25 cellular contexts compared by ENCODE assay signal in genomic region chr15:91496754-91497691, GRCh38.
A peak's percentile ranks its signal among the peaks of the same experiment; 100 is the strongest.
DNase-seq lines count a peak whose midpoint lies in the region; ATAC-seq, FAIRE-seq and TF ChIP-seq lines count a peak whose summit lies in the region.
"Had no signal": no experiment of that assay in that cellular context is flagged by ENCODE, and none has a peak within 500 bp of the region (broad histone marks: within the 10 kb centered on the region; RNA-seq: fewer than 3 reads in every experiment).

No MANE protein-coding gene starts in this region.

- in situ Hi-C loops in K562 (cut with MboI), result no loop called here

- no peak overlapping the region for H3K4me2 ChIP-seq in Karpas-422 (ENCODE audit: low read depth, low read length, poor library complexity, severe bottlenecking)
- H3K4me2 ChIP-seq in K562 (ENCODE audit: insufficient read depth, low read length), result no peak overlapping the region

- H3K79me2 ChIP-seq in Karpas-422 (ENCODE audit: low read length) (no peaks in the 10 kb centered on the region), K562 (ENCODE audit: control insufficient read depth, insufficient read depth, low read length) (no peaks in the 10 kb centered on the region)

- POLR2A ChIA-PET in K562 (lab: Yijun Ruan, JAX), result interaction anchor here (0.7 kb wide), 1 partner anchor 307 kb away, joined by 3 read pairs; no protein-coding TSS in a partner anchor

- TF ChIP-seq POLR2A in K562 (conservative IDR thresholded peaks at IDR 0.05) (no peak), lower leg skin (IDR thresholded peaks at IDR 0.05) (no peak)

- peak overlapping the region; percentile 54 for H3K27ac ChIP-seq in 22Rv1
- H3K27ac ChIP-seq in Karpas-422 (ENCODE audit: low read length), result no peak overlapping the region
- no peak overlapping the region for H3K27ac ChIP-seq in K562 (ENCODE audit: extremely low read depth, low read depth, low read length)
- H3K27ac ChIP-seq in lower lobe of right lung, result no peak overlapping the region
- H3K27ac ChIP-seq in ascending aorta, result no peak overlapping the region
- H3K27ac ChIP-seq: psoas muscle had no signal

- TF ChIP-seq CTCF in 22Rv1 (IDR thresholded peaks at IDR 0.05) (no peak), K562 (IDR thresholded peaks at IDR 0.05 in 2 of 3, conservative IDR thresholded peaks at IDR 0.05 in 1 of 3; ENCODE audit: insufficient read depth in 2 of 3, low read depth in 1 of 3, low read length in 3 of 3) (no peak), lower lobe of right lung (IDR thresholded peaks at IDR 0.05) (no peak), lower leg skin (IDR thresholded peaks at IDR 0.05) (no peak), ascending aorta (IDR thresholded peaks at IDR 0.05) (no peak)

- no peak overlapping the region for H3K9ac ChIP-seq in Karpas-422 (ENCODE audit: low read length)
- H3K9ac ChIP-seq in K562 (ENCODE audit: insufficient read depth in 1 of 2, low read depth in 2 of 2, low read length in 2 of 2), result no peak overlapping the region

- no peak for TF ChIP-seq RAD21 in K562 (CRISPR knock-in tag; conservative IDR thresholded peaks at IDR 0.05 in 1 of 2, IDR thresholded peaks at IDR 0.05 in 1 of 2)

- TF ChIP-seq EP300 in K562 (IDR thresholded peaks at IDR 0.05; ENCODE audit: low read length), result no peak

- intact Hi-C loops in K562 (cut with micrococcal nuclease), result no loop called here
- intact Hi-C loops in lower lobe of right lung (cut with DNase I), result no loop called here
- intact Hi-C loops in lower leg skin (cut with DNase I; ENCODE audit: low total_unique reads), result no loop called here
- intact Hi-C loops in ascending aorta (cut with DNase I), result no loop called here
- intact Hi-C loops in sciatic nerve (cut with DNase I), result no loop called here

- DNase-seq in Karpas-422, result peak; percentile 16
- DNase-seq in K562 (ENCODE audit: extremely low read depth in 1 of 4, low spot score in 3 of 4), result no peak
- DNase-seq in lower lobe of right lung, result peak; percentile 53
- no peak for DNase-seq in lower leg skin (ENCODE audit: low spot score in 2 of 2)
- DNase-seq in ascending aorta (ENCODE audit: low spot score in 2 of 2), result no peak
- no peak for DNase-seq in sciatic nerve (ENCODE audit: low spot score)
- DNase-seq: activated CD4-positive, alpha-beta T cell treated with anti-CD3 and anti-CD28 coated beads for 36 hours; activated CD8-positive, alpha-beta memory T cell treated with anti-CD3 and anti-CD28 coated beads, Interleukin-2, amount 10 ng/mL, durations not matched to agents 7 days and 5 days; activated naive CD4-positive, alpha-beta T cell treated with anti-CD3 and anti-CD28 coated beads, Interleukin-2, amount 10 ng/mL, durations not matched to agents 7 days and 5 days; activated T-cell treated with anti-CD3 and anti-CD28 coated beads, Interleukin-2, amount 50 U/mL, for 72 hours; amniotic stem cell; Caco-2; dermis blood vessel endothelial cell; kidney; NCI-H1092 treated with DMSO at 0.1 percent for 48 hours; NCI-H2081; NCI-H226; NK-92 treated with Interleukin-12 subunit alpha and Interleukin-12 subunit beta, amount 100 ng/mL, for 24 hours; psoas muscle had no signal

- H3K27me3 ChIP-seq in Karpas-422 (ENCODE audit: low read length) (no peaks in the 10 kb centered on the region), K562 (ENCODE audit: control insufficient read depth in 2 of 2, insufficient read depth in 2 of 2, low read length in 2 of 2) (no peaks in the 10 kb centered on the region), lower lobe of right lung (ENCODE audit: low read depth) (no peaks in the 10 kb centered on the region), ascending aorta (no peaks in the 10 kb centered on the region)

- CTCF ChIA-PET in K562 (lab: Yijun Ruan, JAX; ENCODE audit: low intra/inter-chr PET ratio), result no interaction called here

- no peaks in the 10 kb centered on the region for H3K9me1 ChIP-seq in K562 (ENCODE audit: control insufficient read depth, insufficient read depth, low read length)

- FAIRE-seq in K562 (lab: Jason Lieb, UNC), result no peak
- FAIRE-seq: GM12878, kidney, TTC549, urothelium cell line had no signal

- H3K4me3 ChIP-seq in Karpas-422 (ENCODE audit: low read length) (no peak overlapping the region), K562 (no peak overlapping the region), lower lobe of right lung (no peak overlapping the region), lower leg skin (ENCODE audit: low read depth, poor library complexity, severe bottlenecking) (no peak overlapping the region), ascending aorta (no peak overlapping the region)
- H3K4me3 ChIP-seq: GM12878, HAP-1, psoas muscle had no signal

- H3K9me3 ChIP-seq in Karpas-422 (ENCODE audit: low read length) (no peaks in the 10 kb centered on the region), K562 (replicated peaks; ENCODE audit: control insufficient read depth, insufficient read depth, low read depth, low read length) (no peaks in the 10 kb centered on the region), lower lobe of right lung (no peaks in the 10 kb centered on the region), ascending aorta (no peaks in the 10 kb centered on the region)
- H3K9me3 ChIP-seq: Caco-2, HAP-1, psoas muscle had no signal

- H4K20me1 ChIP-seq in Karpas-422 (ENCODE audit: insufficient read depth, low read depth, low read length), result no peaks in the 10 kb centered on the region
- no peaks in the 10 kb centered on the region for H4K20me1 ChIP-seq in K562 (replicated peaks; ENCODE audit: control insufficient read depth, insufficient read depth, low read length)

- 49% methylated on average over 4 of the region's 4 CpGs for WGBS in K562 (ENCODE audit: insufficient coverage, low coverage, missing lambda C conversion rate)
- 82 to 87% methylated on average over 4 of the region's 4 CpGs for WGBS in lower leg skin, 2 donors

- no TSS peak for BruUV-seq in K562 (replicated peaks; lab: Mats Ljungman, UMichigan)

- H2AFZ ChIP-seq in Karpas-422 (ENCODE audit: low read length) (no peak overlapping the region), K562 (ENCODE audit: low read depth, low read length) (no peak overlapping the region)

- no peaks in the 10 kb centered on the region for H3K36me3 ChIP-seq in Karpas-422 (ENCODE audit: insufficient read depth, low read length)
- H3K36me3 ChIP-seq in K562 (ENCODE audit: control insufficient read depth, insufficient read depth, low read length), result no peaks in the 10 kb centered on the region
- no peaks in the 10 kb centered on the region for H3K36me3 ChIP-seq in lower lobe of right lung
- no peaks in the 10 kb centered on the region for H3K36me3 ChIP-seq in ascending aorta
- H3K36me3 ChIP-seq: HAP-1 had no signal

- H3K4me1 ChIP-seq in Karpas-422 (ENCODE audit: low read length) (no peaks in the 10 kb centered on the region), K562 (replicated peaks in 1 of 2; ENCODE audit: control insufficient read depth in 2 of 2, insufficient read depth in 2 of 2, low read length in 2 of 2) (no peaks in the 10 kb centered on the region), lower lobe of right lung (no peaks in the 10 kb centered on the region), ascending aorta (no peaks in the 10 kb centered on the region)
- H3K4me1 ChIP-seq: Caco-2, HAP-1, psoas muscle had no signal

- ATAC-seq in K562, result no peak; the same call in 2 of the 3 replicates
- ATAC-seq in lower lobe of right lung, result peak; percentile 79 to 82
- ATAC-seq in GM21528 (IDR thresholded peaks at IDR 0.05; ENCODE audit: low FRiP score, unreplicated experiment), result no peak
- ATAC-seq in sciatic nerve, result no peak
- ATAC-seq: activated CD4-positive, alpha-beta T cell treated with anti-CD3 and anti-CD28 coated beads for 36 hours; activated CD8-positive, alpha-beta memory T cell treated with anti-CD3 and anti-CD28 coated beads, Interleukin-2, amount 10 ng/mL, durations not matched to agents 7 days and 5 days; activated T-cell treated with anti-CD3 and anti-CD28 coated beads, Interleukin-2, amount 50 U/mL, for 72 hours; GM12878; psoas muscle had no signal

- no peaks in the 10 kb centered on the region for H3K9me2 ChIP-seq in Karpas-422 (replicated peaks; ENCODE audit: insufficient read depth, low read length)

TF ChIP-seq in K562, 482 proteins besides CTCF, POLR2A, EP300 and RAD21:
- TF ChIP-seq ZBED1 (IDR thresholded peaks at IDR 0.05) (no peak), YBX1 (IDR thresholded peaks at IDR 0.05) (no peak), CEBPB (tag; IDR thresholded peaks at IDR 0.05) (peak; percentile 18; the same call in 1 of the 2 replicates), CAMTA2 (CRISPR knock-in tag; conservative IDR thresholded peaks at IDR 0.05) (no peak)

Comparison
In these comparisons a context has a peak if more than half of its experiments do, and no peak if none do; other contexts are left out.
1. DNase-seq: peak in Karpas-422 (single experiment) and lower lobe of right lung (single experiment); none in K562 (0 of 4), lower leg skin (0 of 2), ascending aorta (0 of 2) and sciatic nerve (single experiment).
2. ATAC-seq: peak in lower lobe of right lung (2 of 2); none in K562 (single experiment), GM21528 (single experiment) and sciatic nerve (single experiment).